9 cellular contexts compared by ENCODE assay signal in genomic region chr13:24124789-24125476, GRCh38. TPM values are rescaled to one million over a fixed set of nuclear protein-coding genes. Genes with fewer than 3 reads are reported as not detected.
DNase-seq lines count a peak whose midpoint lies in the region; ATAC-seq and TF ChIP-seq lines count a peak whose summit lies in the region.
"Had no signal": no experiment of that assay in that cellular context is flagged by ENCODE, and none has a peak within 500 bp of the region (broad histone marks: within the 10 kb centered on the region; RNA-seq: fewer than 3 reads in every experiment).

No MANE protein-coding gene starts in this region.

- H3K4me3 Mint-ChIP-seq in T-helper 17 cell = no peak overlapping the region

- H3K9me3 ChIP-seq in T-helper 17 cell (ENCODE audit: control insufficient read depth, low read length, poor library complexity, severe bottlenecking) (no peaks in the 10 kb centered on the region), breast epithelium (no peaks in the 10 kb centered on the region)

- H3K27me3 Mint-ChIP-seq in T-helper 17 cell = peaks cover 66% of the 10 kb centered on the region

- peak; percentile 27 for DNase-seq in GM12864 (ENCODE audit: low read depth)
- no peak for DNase-seq in T-helper 17 cell
- DNase-seq in breast epithelium (ENCODE audit: low spot score in 2 of 2) = no peak
- no peak for DNase-seq in HuH-7 (ENCODE audit: low spot score)
- no peak for DNase-seq in NK-92 (lab: John Stamatoyannopoulos, UW; ENCODE audit: unreplicated experiment)
- no peak for DNase-seq in NCI-H510A (lab: John Stamatoyannopoulos, UW)
- DNase-seq: effector memory CD4-positive, alpha-beta T cell had no signal

- no peak overlapping the region for H3K27ac Mint-ChIP-seq in T-helper 17 cell

- TF ChIP-seq CTCF in GM12864 (IDR thresholded peaks at IDR 0.05; ENCODE audit: low read depth, low read length, missing control alignments) (no peak), breast epithelium (IDR thresholded peaks at IDR 0.05) (no peak)

- no peak overlapping the region for H3K4me3 ChIP-seq in GM12864 (ENCODE audit: low read depth, low read length)
- H3K4me3 ChIP-seq in breast epithelium = no peak overlapping the region

- H3K27me3 ChIP-seq in breast epithelium = no peaks in the 10 kb centered on the region

- H3K4me1 ChIP-seq in breast epithelium = no peaks in the 10 kb centered on the region

- no peak overlapping the region for H3K27ac ChIP-seq in breast epithelium

- intact Hi-C loops in breast epithelium (cut with DNase I; ENCODE audit: low total_unique reads) = no loop called here

- no peaks in the 10 kb centered on the region for H3K36me3 ChIP-seq in breast epithelium

- ATAC-seq in GM19438 (IDR thresholded peaks at IDR 0.05; ENCODE audit: low read depth, unreplicated experiment) (peak; percentile 88), HG03045 (IDR thresholded peaks at IDR 0.05; ENCODE audit: unreplicated experiment) (peak; percentile 85), T-helper 17 cell (peak; percentile 39)

- H3K36me3 Mint-ChIP-seq in T-helper 17 cell (ENCODE audit: low read depth) = no peaks in the 10 kb centered on the region

- H3K4me1 Mint-ChIP-seq in T-helper 17 cell = peaks cover 13% of the 10 kb centered on the region

- TF ChIP-seq POLR2A in breast epithelium (IDR thresholded peaks at IDR 0.05) = no peak

RNA-seq across cellular contexts. Expression of gene SPATA13, which starts 35.6 kb away (rescaled TPM):
- 100 to 1,000 TPM; 101 to 112 TPM for total RNA-seq in T-helper 17 cell
- 10 to 100 TPM in 2 of 3 donors, 1 to 10 TPM in 1; 6.6 to 84.7 (median 58.7) TPM for total RNA-seq in breast epithelium
